In genomic region chr10:121844537-121844936, GRCh38 we compare ENCODE assay signal across 2 cellular contexts.
TF ChIP-seq lines count a peak whose summit lies in the region.

No MANE protein-coding gene starts in this region.

TF ChIP-seq in SK-N-SH treated with all-trans-retinoic acid at 6 μM for 48 hours, 23 proteins besides CTCF, POLR2A, EP300 and RAD21 (continued from another document):
- no peak for TF ChIP-seq POU6F1 (CRISPR knock-in tag; IDR thresholded peaks at IDR 0.05; ENCODE audit: borderline replicate concordance, low read depth)
TF ChIP-seq in SK-N-SH treated with all-trans-retinoic acid at 6 μM for 48 hours: peak in this region for 1.

TF ChIP-seq in SK-N-SH, 30 proteins besides CTCF, POLR2A, EP300 and RAD21 (continued from another document):
- TF ChIP-seq NRF1 (IDR thresholded peaks at IDR 0.05; ENCODE audit: low read depth, low read length) (no peak), PBX3 (IDR thresholded peaks at IDR 0.05) (no peak), ELF1 (IDR thresholded peaks at IDR 0.05) (no peak), FOXM1 (IDR thresholded peaks at IDR 0.05; ENCODE audit: low read depth) (no peak), POLR2AphosphoS5 (IDR thresholded peaks at IDR 0.05; ENCODE audit: low read depth, low read length) (no peak), YY1 (IDR thresholded peaks at IDR 0.05; ENCODE audit: low read depth) (no peak), FOSL2 (IDR thresholded peaks at IDR 0.05; ENCODE audit: borderline replicate concordance, low read depth) (no peak), SMC3 (IDR thresholded peaks at IDR 0.05; ENCODE audit: low read depth, low read length) (no peak), REST (IDR thresholded peaks at IDR 0.05; ENCODE audit: low read depth, low read length) (no peak), SIN3A (IDR thresholded peaks at IDR 0.05; ENCODE audit: borderline replicate concordance, low read depth, low read length) (no peak), TEAD4 (IDR thresholded peaks at IDR 0.05; ENCODE audit: borderline replicate concordance, insufficient read depth) (no peak), TAF1 (IDR thresholded peaks at IDR 0.05; ENCODE audit: borderline replicate concordance, low read depth, low read length) (no peak), CHD2 (IDR thresholded peaks at IDR 0.05; ENCODE audit: low read length, partially characterized antibody) (no peak), ZBTB33 (IDR thresholded peaks at IDR 0.05; ENCODE audit: borderline replicate concordance, low read depth) (no peak), USF2 (IDR thresholded peaks at IDR 0.05; ENCODE audit: borderline replicate concordance, low read depth, low read length) (no peak)
